ENCODE assay signal across 8 cellular contexts in the genomic region with DNA sequence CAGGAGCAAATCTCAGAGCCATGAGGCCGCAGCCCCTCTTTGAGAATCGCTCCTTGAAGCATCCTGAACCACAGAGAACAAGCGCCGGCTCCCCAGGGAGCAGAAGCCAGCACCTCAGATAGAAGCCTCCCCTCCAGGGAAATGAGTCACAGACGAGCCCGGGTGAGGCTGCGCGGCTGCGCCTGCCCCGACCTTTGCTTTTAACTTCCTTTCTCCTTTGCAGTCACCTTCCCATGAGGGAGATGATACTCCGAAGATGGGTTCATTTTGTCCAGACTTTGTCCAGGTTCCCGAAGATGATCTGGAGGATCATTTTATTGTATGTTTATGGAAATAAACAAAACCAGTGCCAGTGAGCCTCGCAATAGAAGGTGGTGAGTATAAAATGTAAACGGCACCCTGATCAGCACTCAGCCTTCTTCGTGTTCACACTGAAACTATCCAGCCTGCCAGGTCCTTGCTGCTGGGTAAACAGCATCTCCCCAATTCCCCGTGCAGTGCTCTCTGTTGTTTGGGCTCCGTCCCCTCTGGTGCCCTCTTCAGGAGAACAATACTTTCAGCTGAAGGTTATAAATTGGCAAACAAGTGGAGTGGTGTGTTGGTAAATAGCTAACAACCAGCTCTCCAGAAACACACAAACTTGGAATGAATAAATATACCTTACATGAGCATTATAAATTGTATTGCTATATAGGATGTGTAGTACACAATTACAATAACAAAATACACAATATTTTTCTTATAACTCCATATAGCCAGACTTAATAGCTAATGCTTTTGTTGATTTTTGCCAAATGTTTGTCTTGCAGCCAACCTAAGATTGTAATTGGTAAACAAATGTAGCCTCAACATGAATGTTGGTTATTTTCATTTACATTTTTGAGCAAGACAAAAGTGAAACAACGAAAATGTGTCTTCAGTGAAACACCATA. TPM values are rescaled to one million over a fixed set of nuclear protein-coding genes. Genes with fewer than 3 reads are reported as not detected.
DNase-seq lines count a peak whose midpoint lies in the region; ATAC-seq, FAIRE-seq and TF ChIP-seq lines count a peak whose summit lies in the region.

No MANE protein-coding gene starts in this region.

- H3K27me3 ChIP-seq in K562 (ENCODE audit: control insufficient read depth in 2 of 2, insufficient read depth in 2 of 2, low read length in 2 of 2): peaks cover 52 to 78% of the 10 kb centered on the region in 2 experiments
- no peaks in the 10 kb centered on the region for H3K27me3 ChIP-seq in iPS-15b (ENCODE audit: control insufficient read depth, insufficient read depth, low read length)
- no peaks in the 10 kb centered on the region for H3K27me3 ChIP-seq in small intestine (ENCODE audit: control insufficient read depth in 2 of 2, insufficient read depth in 2 of 2, low read length in 2 of 2)

- H3K9me1 ChIP-seq in K562 (ENCODE audit: control insufficient read depth, insufficient read depth, low read length): no peaks in the 10 kb centered on the region

- H4K20me1 ChIP-seq in K562 (replicated peaks; ENCODE audit: control insufficient read depth, insufficient read depth, low read length): no peaks in the 10 kb centered on the region

- H3K9ac ChIP-seq in K562 (ENCODE audit: insufficient read depth in 1 of 2, low read depth in 2 of 2, low read length in 2 of 2) (no peak overlapping the region), iPS-15b (ENCODE audit: low read depth, low read length) (no peak overlapping the region)

- CTCF ChIA-PET in K562 (lab: Yijun Ruan, JAX; ENCODE audit: low intra/inter-chr PET ratio): interaction anchor here (0.7 to 1.1 kb wide), 4 partner anchors 297 to 305 kb away, joined by 3 to 6 read pairs (median 4); no protein-coding TSS in a partner anchor

- H3K9me3 ChIP-seq in K562 (replicated peaks; ENCODE audit: control insufficient read depth, insufficient read depth, low read depth, low read length) (no peaks in the 10 kb centered on the region), iPS-15b (ENCODE audit: control insufficient read depth, insufficient read depth, low read length) (no peaks in the 10 kb centered on the region), small intestine (ENCODE audit: control insufficient read depth, low read depth) (no peaks in the 10 kb centered on the region)

- TF ChIP-seq RAD21 in K562 (CRISPR knock-in tag; conservative IDR thresholded peaks at IDR 0.05 in 1 of 2, IDR thresholded peaks at IDR 0.05 in 1 of 2): peak; percentile 63 to 75

- FAIRE-seq in K562 (lab: Jason Lieb, UNC) (peak; percentile 94), small intestine (lab: Jason Lieb, UNC) (no peak)

- no peak for TF ChIP-seq EP300 in K562 (IDR thresholded peaks at IDR 0.05; ENCODE audit: low read length)

- no TSS peak for BruUV-seq in K562 (replicated peaks; lab: Mats Ljungman, UMichigan)

- H3K27ac ChIP-seq in K562 (ENCODE audit: extremely low read depth, low read depth, low read length): no peak overlapping the region
- H3K27ac ChIP-seq in small intestine (ENCODE audit: low read depth in 1 of 2, low read length in 1 of 2): peak overlapping the region in 1 of 2 donors; percentile 1

- no peak for DNase-seq in activated CD4-positive, CD25-positive, alpha-beta regulatory T cell (lab: John Stamatoyannopoulos, UW)
- peak; percentile 71 for DNase-seq in NCI-H1092 (lab: John Stamatoyannopoulos, UW)
- DNase-seq in T follicular helper cell (ENCODE audit: low read depth): peak; percentile 27
- DNase-seq in K562 (ENCODE audit: extremely low read depth in 1 of 4, low spot score in 3 of 4): peak; percentile 57 to 73 (median 62)
- peak; percentile 80 for DNase-seq in small intestine

- peaks cover 0 to 3% of the 10 kb centered on the region in 2 experiments; a peak in 2 of 5 replicates for H3K4me1 ChIP-seq in K562 (replicated peaks in 1 of 2; ENCODE audit: control insufficient read depth in 2 of 2, insufficient read depth in 2 of 2, low read length in 2 of 2)
- H3K4me1 ChIP-seq in iPS-15b (ENCODE audit: control insufficient read depth, insufficient read depth, low read length): no peaks in the 10 kb centered on the region
- H3K4me1 ChIP-seq in small intestine (ENCODE audit: control insufficient read depth in 2 of 2, insufficient read depth in 1 of 2, low read depth in 1 of 2, low read length in 1 of 2): no peaks in the 10 kb centered on the region

- WGBS in K562 (ENCODE audit: insufficient coverage, low coverage, missing lambda C conversion rate): 1% methylated on average over 18 of the region's 18 CpGs
- 1 to 9% (median 4%) methylated on average over 18 of the region's 18 CpGs for WGBS in small intestine, 3 donors

- intact Hi-C loops in K562 (cut with micrococcal nuclease): loop anchor here (1.0 to 5.0 kb wide), 2 partner anchors 174 to 297 kb away; no protein-coding TSS in a partner anchor

- H3K79me2 ChIP-seq in K562 (ENCODE audit: control insufficient read depth, insufficient read depth, low read length): no peaks in the 10 kb centered on the region

- no peak for TF ChIP-seq POLR2A in K562 (conservative IDR thresholded peaks at IDR 0.05)

- peak; percentile 85 to 87 for ATAC-seq in activated CD4-positive, CD25-positive, alpha-beta regulatory T cell treated with anti-CD3 and anti-CD28 coated beads, Interleukin-2, amount 50 U/mL, for 24 hours
- ATAC-seq in HG02678 (IDR thresholded peaks at IDR 0.05; ENCODE audit: unreplicated experiment): peak; percentile 70
- peak; percentile 91 for ATAC-seq in K562

- H3K4me3 ChIP-seq in K562 (peak overlapping the region; percentile 15), iPS-15b (ENCODE audit: low read depth, low read length) (peak overlapping the region; percentile 48), small intestine (ENCODE audit: low read depth in 1 of 2, low read length in 2 of 2) (peak overlapping the region in 1 of 2 donors; percentile 10)

- peak overlapping the region; percentile 78 for H3K4me2 ChIP-seq in K562 (ENCODE audit: insufficient read depth, low read length)

- POLR2A ChIA-PET in K562 (lab: Yijun Ruan, JAX): interaction anchor here (0.5 to 1.5 kb wide), 6 partner anchors 8 to 259 kb away, joined by 3 to 6 read pairs (median 3); no protein-coding TSS in a partner anchor

- H3K36me3 ChIP-seq in K562 (ENCODE audit: control insufficient read depth, insufficient read depth, low read length): no peaks in the 10 kb centered on the region
- no peaks in the 10 kb centered on the region for H3K36me3 ChIP-seq in iPS-15b (ENCODE audit: control insufficient read depth, insufficient read depth, low read length)
- H3K36me3 ChIP-seq in small intestine (ENCODE audit: control insufficient read depth in 2 of 2, insufficient read depth in 2 of 2, low read length in 2 of 2): no peaks in the 10 kb centered on the region

- TF ChIP-seq CTCF in K562 (IDR thresholded peaks at IDR 0.05 in 2 of 3, conservative IDR thresholded peaks at IDR 0.05 in 1 of 3; ENCODE audit: insufficient read depth in 2 of 3, low read depth in 1 of 3, low read length in 3 of 3): peak; percentile 72 to 76 (median 75)

- H2AFZ ChIP-seq in K562 (ENCODE audit: low read depth, low read length): peak overlapping the region; percentile 77

- in situ Hi-C loops in K562 (cut with MboI): no loop called here

TF ChIP-seq in K562, 482 proteins besides CTCF, POLR2A, EP300 and RAD21 (continues in another document):
- TF ChIP-seq TEAD4 (IDR thresholded peaks at IDR 0.05; ENCODE audit: low read length): peak; percentile 29; the same call in 1 of the 2 replicates
- no peak for TF ChIP-seq TEAD4 (CRISPR knock-in tag; IDR thresholded peaks at IDR 0.05; ENCODE audit: borderline replicate concordance)
- TF ChIP-seq TAF1 (IDR thresholded peaks at IDR 0.05; ENCODE audit: control insufficient read depth, extremely low read depth, insufficient read depth, low read length, severe bottlenecking): no peak
- TF ChIP-seq, protein P1, sequence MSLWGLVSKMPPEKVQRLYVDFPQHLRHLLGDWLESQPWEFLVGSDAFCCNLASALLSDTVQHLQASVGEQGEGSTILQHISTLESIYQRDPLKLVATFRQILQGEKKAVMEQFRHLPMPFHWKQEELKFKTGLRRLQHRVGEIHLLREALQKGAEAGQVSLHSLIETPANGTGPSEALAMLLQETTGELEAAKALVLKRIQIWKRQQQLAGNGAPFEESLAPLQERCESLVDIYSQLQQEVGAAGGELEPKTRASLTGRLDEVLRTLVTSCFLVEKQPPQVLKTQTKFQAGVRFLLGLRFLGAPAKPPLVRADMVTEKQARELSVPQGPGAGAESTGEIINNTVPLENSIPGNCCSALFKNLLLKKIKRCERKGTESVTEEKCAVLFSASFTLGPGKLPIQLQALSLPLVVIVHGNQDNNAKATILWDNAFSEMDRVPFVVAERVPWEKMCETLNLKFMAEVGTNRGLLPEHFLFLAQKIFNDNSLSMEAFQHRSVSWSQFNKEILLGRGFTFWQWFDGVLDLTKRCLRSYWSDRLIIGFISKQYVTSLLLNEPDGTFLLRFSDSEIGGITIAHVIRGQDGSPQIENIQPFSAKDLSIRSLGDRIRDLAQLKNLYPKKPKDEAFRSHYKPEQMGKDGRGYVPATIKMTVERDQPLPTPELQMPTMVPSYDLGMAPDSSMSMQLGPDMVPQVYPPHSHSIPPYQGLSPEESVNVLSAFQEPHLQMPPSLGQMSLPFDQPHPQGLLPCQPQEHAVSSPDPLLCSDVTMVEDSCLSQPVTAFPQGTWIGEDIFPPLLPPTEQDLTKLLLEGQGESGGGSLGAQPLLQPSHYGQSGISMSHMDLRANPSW (CRISPR knock-in tag; IDR thresholded peaks at IDR 0.05): 0 out of 2 replicates have a peak, but pooled peaks have one; percentile 58
- TF ChIP-seq RCOR1 (IDR thresholded peaks at IDR 0.05; ENCODE audit: borderline replicate concordance in 1 of 2, low read depth in 2 of 2, low read length in 2 of 2): peak in 1 of 2 experiments; percentile 17; a peak in 1 of 4 replicates

RNA-seq across cellular contexts. Expression of a gene that starts 41.4 kb away (rescaled TPM):
- total RNA-seq in K562 (2011; cell fraction: chromatin; rRNA removed; ENCODE audit: low replicate concordance): 36.6 and 77.1 TPM in 2 replicates
- total RNA-seq in K562 (2011; cell fraction: nucleolus; rRNA removed): 21.0 and 25.4 TPM in 2 replicates
- total RNA-seq in K562 (2011; cell fraction: nucleoplasm; rRNA removed): 41.9 and 56.9 TPM in 2 replicates
- total RNA-seq in K562 (2014; rRNA removed) (10.9 and 14.8 TPM in 2 replicates), K562 (2014; rRNA removed; fragmentation: Illumina TruSeq; extraction: Trizol) (26.0 and 27.2 TPM in 2 replicates), K562 (2015; rRNA removed; fragmentation: Illumina TruSeq; extraction: Trizol) (23.0 and 24.3 TPM in 2 replicates), K562 (2021) (17.3 and 19.2 TPM in 2 replicates)
- polyA plus RNA-seq in K562 (2011; rRNA removed) (23.6 and 26.0 TPM in 2 replicates), K562 (2014; fragmentation: Illumina TruSeq; extraction: Trizol) (19.0 and 22.6 TPM in 2 replicates), K562 (2014; fragmentation: Nextera tagmentation; extraction: Ambion mirVana) (1 to 10 TPM; 5.6 to 7.6 TPM), K562 (2014; rRNA removed) (19.9 and 22.0 TPM in 2 replicates), small intestine (10 to 100 TPM; 14.9 to 20.1 (median 18.1) TPM)
- 8.5 and 15.4 TPM in 2 replicates for polyA plus RNA-seq in K562 (2011; cell fraction: cytosol; rRNA removed)
- 19.9 and 23.7 TPM in 2 replicates for polyA plus RNA-seq in K562 (2011; cell fraction: nucleus; rRNA removed)
- polyA plus RNA-seq in K562 (2012): 14.1 and 17.3 TPM in 2 replicates
- 30.4 and 31.4 TPM in 2 replicates for polyA minus RNA-seq in K562 (2011; rRNA and poly(A)+ RNA removed)
- 15.7 TPM in 2 replicates for polyA minus RNA-seq in K562 (2011; cell fraction: cytosol; rRNA and poly(A)+ RNA removed)
- 9.8 and 14.0 TPM in 2 replicates for polyA minus RNA-seq in K562 (2011; cell fraction: nucleus; rRNA and poly(A)+ RNA removed)

Comparison
In these comparisons a context has a peak if more than half of its experiments do, and no peak if none do; other contexts are left out.
1. DNase-seq: peak in NCI-H1092 (single experiment), T follicular helper cell (single experiment), K562 (4 of 4) and small intestine (single experiment); none in activated CD4-positive, CD25-positive, alpha-beta regulatory T cell (0 of 4).
2. Peak in every context shown above with its lines, with median percentiles within 50 percentile points of each other: ATAC-seq.